In genomic region chr7:50229964-50230363, GRCh38 we compare ENCODE assay signal across 9 cellular contexts.
DNase-seq lines count a peak whose midpoint lies in the region; ATAC-seq and TF ChIP-seq lines count a peak whose summit lies in the region.
"Had no signal": no experiment of that assay in that cellular context is flagged by ENCODE, and none has a peak within 500 bp of the region (broad histone marks: within the 10 kb centered on the region; RNA-seq: fewer than 3 reads in every experiment).

No MANE protein-coding gene starts in this region.

- H4K8ac ChIP-seq in IMR-90 (ENCODE audit: low read depth in 2 of 2, low read length in 2 of 2), result no peak overlapping the region

- no peak overlapping the region for H4K5ac ChIP-seq in IMR-90 (ENCODE audit: low read depth, low read length)

- DNase-seq in DMS 273 (lab: John Stamatoyannopoulos, UW; ENCODE audit: unreplicated experiment) (peak; percentile 63), IMR-90 (peak; percentile 8), lower lobe of right lung (no peak), UCSD-AML1 (lab: John Stamatoyannopoulos, UW; ENCODE audit: unreplicated experiment) (no peak)
- DNase-seq: midbrain had no signal

- dilution Hi-C loops in IMR-90 (cut with HindIII; ENCODE audit: low sequenced_read_pairs, unreplicated experiment), result no loop called here

- TF ChIP-seq RAD21 in IMR-90 (IDR thresholded peaks at IDR 0.05; ENCODE audit: low read length), result 0 out of 2 replicates have a peak, but pooled peaks have one; percentile 12

- H3K27me3 ChIP-seq in IMR-90 (ENCODE audit: control insufficient read depth, insufficient read depth, low read length) (no peaks in the 10 kb centered on the region), lower lobe of right lung (ENCODE audit: low read depth) (no peaks in the 10 kb centered on the region)

- CTCF ChIA-PET in IMR-90 (lab: Yijun Ruan, JAX), result interaction anchor here (0.8 kb wide), 1 partner anchor 911 kb away, joined by 3 read pairs; no protein-coding TSS in a partner anchor

- no peak overlapping the region for H3K18ac ChIP-seq in IMR-90 (ENCODE audit: low read depth, low read length)

- H2BK120ac ChIP-seq in IMR-90 (ENCODE audit: low read depth, low read length), result no peak overlapping the region

- no peak for TF ChIP-seq POLR2A in IMR-90 (IDR thresholded peaks at IDR 0.05; ENCODE audit: low read depth, low read length)

- no peak overlapping the region for H3K4me2 ChIP-seq in IMR-90 (ENCODE audit: low read depth, low read length)

- no CpG with 5 or more reads among the region's 3 CpGs for WGBS in IMR-90 (ENCODE audit: extremely low coverage in 2 of 2, insufficient read length in 1 of 2), 2 experiments

- H2BK5ac ChIP-seq in IMR-90 (ENCODE audit: low read depth, low read length, poor library complexity, severe bottlenecking), result no peak overlapping the region

- no peak overlapping the region for H4K91ac ChIP-seq in IMR-90 (ENCODE audit: insufficient read depth, low read depth, low read length)

- H3K4me1 ChIP-seq in IMR-90 (ENCODE audit: control insufficient read depth, insufficient read depth, low read length) (no peaks in the 10 kb centered on the region), lower lobe of right lung (no peaks in the 10 kb centered on the region)

- H3K36me3 ChIP-seq in IMR-90 (ENCODE audit: control insufficient read depth, insufficient read depth, low read length) (no peaks in the 10 kb centered on the region), lower lobe of right lung (no peaks in the 10 kb centered on the region)

- POLR2A ChIA-PET in IMR-90 (lab: Charles Lee; ENCODE audit: unreplicated experiment), result no interaction called here

- no peak overlapping the region for H3K56ac ChIP-seq in IMR-90 (ENCODE audit: extremely low read depth, insufficient read depth, low read length)

- no peak overlapping the region for H2BK20ac ChIP-seq in IMR-90 (ENCODE audit: low read depth, low read length)

- BruUV-seq in IMR-90 (replicated peaks; lab: Mats Ljungman, UMichigan), result no TSS peak

- H3K4me3 ChIP-seq in IMR-90 (ENCODE audit: insufficient read depth, low read depth, low read length) (no peak overlapping the region), lower lobe of right lung (no peak overlapping the region)

- H3K9me3 ChIP-seq in IMR-90 (ENCODE audit: control insufficient read depth, insufficient read depth, low read length) (peaks cover 3% of the 10 kb centered on the region; the same call in 1 of the 2 replicates), lower lobe of right lung (peaks cover 15% of the 10 kb centered on the region)

- intact Hi-C loops in IMR-90 (cut with micrococcal nuclease) (no loop called here), lower lobe of right lung (cut with DNase I) (no loop called here)

- no peaks in the 10 kb centered on the region for H4K20me1 ChIP-seq in IMR-90 (ENCODE audit: insufficient read depth, low read length)

- H3K9me1 ChIP-seq in IMR-90 (ENCODE audit: insufficient read depth, low read length), result no peaks in the 10 kb centered on the region

- no peak overlapping the region for H3K14ac ChIP-seq in IMR-90 (replicated peaks; ENCODE audit: low read depth, low read length)

- in situ Hi-C loops in IMR-90 (cut with MboI; ENCODE audit: low sequenced_read_pairs), result no loop called here

- H2AK9ac ChIP-seq in IMR-90 (replicated peaks; ENCODE audit: low read depth, low read length, poor library complexity), result no peak overlapping the region

- H3K79me1 ChIP-seq in IMR-90 (ENCODE audit: low read depth in 1 of 2, low read length in 2 of 2), result no peaks in the 10 kb centered on the region

- H3K27ac ChIP-seq in IMR-90 (ENCODE audit: insufficient read depth, low read length) (no peak overlapping the region), VCaP (no peak overlapping the region), lower lobe of right lung (no peak overlapping the region)

- peak; percentile 34; the same call in 1 of the 2 replicates for TF ChIP-seq CTCF in IMR-90 (conservative IDR thresholded peaks at IDR 0.05; ENCODE audit: low read depth, low read length)
- peak; percentile 58 for TF ChIP-seq CTCF in VCaP (conservative IDR thresholded peaks at IDR 0.05)
- TF ChIP-seq CTCF in lower lobe of right lung (IDR thresholded peaks at IDR 0.05), result peak; percentile 29

- ATAC-seq in IMR-90 (ENCODE audit: low read depth) (no peak), lower lobe of right lung (no peak), HG03521 (IDR thresholded peaks at IDR 0.05; ENCODE audit: unreplicated experiment) (no peak), esophagus mucosa (no peak), GM18502 (IDR thresholded peaks at IDR 0.05; ENCODE audit: poor library complexity, unreplicated experiment) (no peak)

- no peak overlapping the region for H2AFZ ChIP-seq in IMR-90 (replicated peaks; ENCODE audit: low read length, poor library complexity)

- no peak overlapping the region for H2BK15ac ChIP-seq in IMR-90 (ENCODE audit: low read depth, low read length)

- H3K4ac ChIP-seq in IMR-90 (ENCODE audit: low read depth, low read length), result no peak overlapping the region

- no peak overlapping the region for H2AK5ac ChIP-seq in IMR-90 (ENCODE audit: low read depth, low read length)

- H3K23ac ChIP-seq in IMR-90 (ENCODE audit: low read depth, low read length), result no peak overlapping the region

- no peak overlapping the region for H3K9ac ChIP-seq in IMR-90 (ENCODE audit: low read depth, low read length)

TF ChIP-seq in IMR-90, 13 proteins besides CTCF, POLR2A, EP300 and RAD21:
- TF ChIP-seq CHD1 (IDR thresholded peaks at IDR 0.05; ENCODE audit: low read depth, low read length), result no peak

Comparison
In these comparisons a context has a peak if more than half of its experiments do, and no peak if none do; other contexts are left out.
1. DNase-seq: peak in DMS 273 (single experiment) and IMR-90 (single experiment); none in lower lobe of right lung (single experiment) and UCSD-AML1 (single experiment).
2. Peak in every context shown above with its lines, with median percentiles within 50 percentile points of each other: CTCF ChIP-seq.